24 cellular contexts compared by ENCODE assay signal in the genomic region with DNA sequence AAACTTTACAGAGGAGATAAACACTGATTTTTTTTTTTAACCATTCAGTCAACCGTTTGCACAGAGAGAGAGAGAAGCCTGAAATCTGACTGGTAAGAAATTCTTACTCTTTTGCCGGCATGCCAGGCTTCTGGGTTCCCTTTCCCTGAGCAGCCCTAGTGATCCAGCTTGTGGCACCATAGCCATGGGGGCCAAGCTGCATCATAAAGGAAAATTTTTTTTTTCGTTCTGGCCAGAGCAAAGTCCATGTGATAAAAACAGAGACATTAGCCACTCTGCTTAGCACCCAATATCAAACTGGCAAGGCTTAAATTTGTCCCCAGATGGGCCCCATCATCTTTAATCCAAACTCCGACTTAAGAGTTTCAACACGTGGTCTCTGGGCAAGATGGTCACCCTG. TPM values are rescaled to one million over a fixed set of nuclear protein-coding genes. Genes with fewer than 3 reads are reported as not detected.
DNase-seq lines count a peak whose midpoint lies in the region; ATAC-seq and TF ChIP-seq lines count a peak whose summit lies in the region.
"Had no signal": no experiment of that assay in that cellular context is flagged by ENCODE, and none has a peak within 500 bp of the region (broad histone marks: within the 10 kb centered on the region; RNA-seq: fewer than 3 reads in every experiment).

No MANE protein-coding gene starts in this region.

- H3K27me3 ChIP-seq in stomach, result no peaks in the 10 kb centered on the region

- peaks cover 0 to 4% (median 0%) of the 10 kb centered on the region in 4 donors for H3K9me3 ChIP-seq in stomach

- peak overlapping the region; percentile 72 for H3K27ac Mint-ChIP-seq in activated T-cell treated with anti-CD3 and anti-CD28 coated beads, Interleukin-2, amount 50 U/mL, for 24 hours
- peak overlapping the region; percentile 77 for H3K27ac Mint-ChIP-seq in activated naive CD8-positive, alpha-beta T cell treated with anti-CD3 and anti-CD28 coated beads, Interleukin-2, amount 50 U/mL, for 24 hours

- H3K27ac ChIP-seq in stomach, result peak overlapping the region in 4 of 5 donors; percentile 34 to 61 (median 41)
- H3K27ac ChIP-seq: PC-9 had no signal

- ATAC-seq in activated T-cell treated with anti-CD3 and anti-CD28 coated beads, Interleukin-2, amount 50 U/mL, for 4 hours, result no peak
- no peak for ATAC-seq in activated naive CD8-positive, alpha-beta T cell treated with anti-CD3 and anti-CD28 coated beads, Interleukin-2, amount 50 U/mL, for 24 hours
- no peak for ATAC-seq in HG03045 (IDR thresholded peaks at IDR 0.05; ENCODE audit: unreplicated experiment)

- intact Hi-C loops in stomach (cut with DNase I; ENCODE audit: low total_unique reads), result no loop called here

- DNase-seq in activated T-cell treated with anti-CD3 and anti-CD28 coated beads, Interleukin-2, amount 50 U/mL, for 24 hours, result no peak
- no peak for DNase-seq in activated T-cell treated with anti-CD3 and anti-CD28 coated beads, Interleukin-2, amount 50 U/mL, for 4 hours
- DNase-seq in NCI-H524 treated with DMSO at 0.1 percent for 48 hours (lab: John Stamatoyannopoulos, UW) (peak; percentile 30), stomach (no peak), GM13976 (ENCODE audit: low spot score) (no peak)
- no peak for DNase-seq in activated naive CD8-positive, alpha-beta T cell treated with anti-CD3 and anti-CD28 coated beads, Interleukin-2, amount 50 U/mL, for 24 hours
- DNase-seq: CD4-positive, alpha-beta memory T cell; DND-41; GOT3; HCEC 1CT; KBM-7; MM.1S; NCI-H1092; NCI-H1436; NCI-H187 treated with DMSO at 0.1 percent for 48 hours; NCI-H2107; NCI-H446 treated with DMSO at 0.1 percent for 48 hours; NCI-H69; PC-9; RPMI8226; SHP77 had no signal

- no peak for TF ChIP-seq CTCF in stomach (IDR thresholded peaks at IDR 0.05)
- no peak for TF ChIP-seq CTCF in GM13976 (IDR thresholded peaks at IDR 0.05; ENCODE audit: borderline replicate concordance, control extremely low read depth, extremely low read depth, insufficient read depth, missing control alignments)

- peaks cover 62% of the 10 kb centered on the region for H3K36me3 Mint-ChIP-seq in activated T-cell treated with anti-CD3 and anti-CD28 coated beads, Interleukin-2, amount 50 U/mL, for 24 hours (ENCODE audit: low read depth)
- H3K36me3 Mint-ChIP-seq in activated T-cell treated with anti-CD3 and anti-CD28 coated beads, Interleukin-2, amount 50 U/mL, for 4 hours (ENCODE audit: insufficient read depth), result peaks cover 26% of the 10 kb centered on the region
- peaks cover 53% of the 10 kb centered on the region for H3K36me3 Mint-ChIP-seq in activated naive CD8-positive, alpha-beta T cell treated with anti-CD3 and anti-CD28 coated beads, Interleukin-2, amount 50 U/mL, for 24 hours (ENCODE audit: low read depth)

- no peaks in the 10 kb centered on the region for H3K27me3 Mint-ChIP-seq in activated T-cell treated with anti-CD3 and anti-CD28 coated beads, Interleukin-2, amount 50 U/mL, for 24 hours
- H3K27me3 Mint-ChIP-seq in activated T-cell treated with anti-CD3 and anti-CD28 coated beads, Interleukin-2, amount 50 U/mL, for 4 hours (ENCODE audit: low read depth), result no peaks in the 10 kb centered on the region
- no peaks in the 10 kb centered on the region for H3K27me3 Mint-ChIP-seq in activated naive CD8-positive, alpha-beta T cell treated with anti-CD3 and anti-CD28 coated beads, Interleukin-2, amount 50 U/mL, for 24 hours
- H3K27me3 Mint-ChIP-seq: CD4-positive, alpha-beta memory T cell had no signal

- no peak overlapping the region for H3K4me3 ChIP-seq in stomach
- H3K4me3 ChIP-seq: PC-9 had no signal

- TF ChIP-seq POLR2A in stomach (IDR thresholded peaks at IDR 0.05), result no peak

- no peak overlapping the region for H3K4me3 Mint-ChIP-seq in activated T-cell treated with anti-CD3 and anti-CD28 coated beads, Interleukin-2, amount 50 U/mL, for 24 hours
- H3K4me3 Mint-ChIP-seq in activated T-cell treated with anti-CD3 and anti-CD28 coated beads, Interleukin-2, amount 50 U/mL, for 4 hours, result no peak overlapping the region
- no peak overlapping the region for H3K4me3 Mint-ChIP-seq in activated naive CD8-positive, alpha-beta T cell treated with anti-CD3 and anti-CD28 coated beads, Interleukin-2, amount 50 U/mL, for 24 hours

- H3K36me3 ChIP-seq in stomach, result no peaks in the 10 kb centered on the region

- in situ Hi-C loops in GM13976 (cut with MboI; ENCODE audit: low sequenced_read_pairs, unreplicated experiment), result no loop called here

- peaks cover 17 to 38% (median 33%) of the 10 kb centered on the region in 4 donors for H3K4me1 ChIP-seq in stomach

- 27 to 62% (median 28%) methylated on average over 5 of the region's 5 CpGs for WGBS in stomach, 5 donors

- peaks cover 56% of the 10 kb centered on the region for H3K4me1 Mint-ChIP-seq in activated T-cell treated with anti-CD3 and anti-CD28 coated beads, Interleukin-2, amount 50 U/mL, for 24 hours (ENCODE audit: low read depth)
- H3K4me1 Mint-ChIP-seq in activated T-cell treated with anti-CD3 and anti-CD28 coated beads, Interleukin-2, amount 50 U/mL, for 4 hours (ENCODE audit: low read depth), result peaks cover 39% of the 10 kb centered on the region
- peaks cover 52% of the 10 kb centered on the region for H3K4me1 Mint-ChIP-seq in activated naive CD8-positive, alpha-beta T cell treated with anti-CD3 and anti-CD28 coated beads, Interleukin-2, amount 50 U/mL, for 24 hours

- H3K9me3 Mint-ChIP-seq in activated T-cell treated with anti-CD3 and anti-CD28 coated beads, Interleukin-2, amount 50 U/mL, for 24 hours, result peaks cover 4% of the 10 kb centered on the region
- H3K9me3 Mint-ChIP-seq in activated T-cell treated with anti-CD3 and anti-CD28 coated beads, Interleukin-2, amount 50 U/mL, for 4 hours, result peaks cover 5% of the 10 kb centered on the region
- H3K9me3 Mint-ChIP-seq in activated naive CD8-positive, alpha-beta T cell treated with anti-CD3 and anti-CD28 coated beads, Interleukin-2, amount 50 U/mL, for 24 hours, result peaks cover 14% of the 10 kb centered on the region

- TF ChIP-seq EP300 in stomach (IDR thresholded peaks at IDR 0.05), result no peak

RNA-seq across cellular contexts. Expression of a gene that starts 44.5 kb away (rescaled TPM):
- 10 to 100 TPM; 23.1 to 27.9 (median 26.8) TPM for total RNA-seq in activated T-cell treated with anti-CD3 and anti-CD28 coated beads, Interleukin-2, amount 50 U/mL, for 4 hours
- 10 to 100 TPM in 3 of 5 donors, 1 to 10 TPM in 2; 8.1 to 67.7 (median 45.9) TPM for total RNA-seq in stomach
- 1 to 10 TPM; 1.5 to 3.1 (median 2.1) TPM for polyA plus RNA-seq in stomach

RNA-seq across cellular contexts. Expression of a gene that starts 58.8 kb away (rescaled TPM):
- under 1 TPM in 1 of 3 donors, not detected in 2; 0.16 TPM for total RNA-seq in activated T-cell treated with anti-CD3 and anti-CD28 coated beads, Interleukin-2, amount 50 U/mL, for 4 hours
- total RNA-seq in stomach, result 100 to 1,000 TPM in 2 of 5 donors, 10 to 100 TPM in 2, 1 to 10 TPM in 1; 2.3 to 158 (median 52.7) TPM
- polyA plus RNA-seq in stomach, result 10 to 100 TPM; 13.1 to 31.9 (median 22.4) TPM
- total RNA-seq: A673; CD4-positive, alpha-beta memory T cell; HT1080; PC-9 had no signal
